9 cellular contexts compared by ENCODE assay signal in genomic region chr6:119346450-119346849, GRCh38.
DNase-seq lines count a peak whose midpoint lies in the region; ATAC-seq and TF ChIP-seq lines count a peak whose summit lies in the region.
"Had no signal": no experiment of that assay in that cellular context is flagged by ENCODE, and none has a peak within 500 bp of the region (broad histone marks: within the 10 kb centered on the region; RNA-seq: fewer than 3 reads in every experiment).

No MANE protein-coding gene starts in this region.

- peak overlapping the region in 7 of 11 experiments; percentile 7 to 100 (median 97); a peak in 10 of 22 replicates for H3K4me2 ChIP-seq in BLaER1 treated with 17β-estradiol and CSF1 and Interleukin-3, amounts not matched to agents 10 nM and 100 nM
- peak overlapping the region; percentile 89 for H3K4me2 ChIP-seq in Loucy (ENCODE audit: low read depth, low read length, poor library complexity, severe bottlenecking)

- TF ChIP-seq CTCF in Loucy (conservative IDR thresholded peaks at IDR 0.05; ENCODE audit: low read length) (no peak), neutrophil (IDR thresholded peaks at IDR 0.05) (no peak)

- peaks cover 16 to 27% (median 21%) of the 10 kb centered on the region in 10 experiments for H3K4me1 ChIP-seq in BLaER1 treated with 17β-estradiol and CSF1 and Interleukin-3, amounts not matched to agents 10 nM and 100 nM
- H3K4me1 ChIP-seq in Loucy (ENCODE audit: insufficient read depth, low read length, poor library complexity, severe bottlenecking) (peaks cover 63% of the 10 kb centered on the region), endocrine pancreas (ENCODE audit: control insufficient read depth, insufficient read depth, low read length) (peaks cover 26% of the 10 kb centered on the region), neutrophil (ENCODE audit: control insufficient read depth in 1 of 2, insufficient read depth in 1 of 2, low read depth in 1 of 2, low read length in 1 of 2) (peaks cover 28 to 34% of the 10 kb centered on the region in 2 experiments)

- H4K20me1 ChIP-seq in BLaER1 treated with 17β-estradiol and CSF1 and Interleukin-3, amounts not matched to agents 10 nM and 100 nM, result peaks cover 0 to 60% (median 24%) of the 10 kb centered on the region in 11 experiments; a peak in 14 of 22 replicates
- peaks cover 4% of the 10 kb centered on the region for H4K20me1 ChIP-seq in Loucy (ENCODE audit: insufficient read depth, low read length, poor library complexity, severe bottlenecking)

- H3K79me2 ChIP-seq in Loucy (ENCODE audit: insufficient read depth, low read length), result peaks cover 74% of the 10 kb centered on the region

- peaks cover 51 to 66% (median 57%) of the 10 kb centered on the region in 11 experiments for H3K27me3 ChIP-seq in BLaER1 treated with 17β-estradiol and CSF1 and Interleukin-3, amounts not matched to agents 10 nM and 100 nM
- no peaks in the 10 kb centered on the region for H3K27me3 ChIP-seq in Loucy (ENCODE audit: insufficient read depth, low read length, poor library complexity, severe bottlenecking)
- no peaks in the 10 kb centered on the region for H3K27me3 ChIP-seq in endocrine pancreas (ENCODE audit: control insufficient read depth, insufficient read depth, low read length)
- no peaks in the 10 kb centered on the region for H3K27me3 ChIP-seq in neutrophil

- no peak overlapping the region for H2AFZ ChIP-seq in Loucy (ENCODE audit: low read length)

- no peaks in the 10 kb centered on the region; a peak in 1 of 22 replicates for H3K36me3 ChIP-seq in BLaER1 treated with 17β-estradiol and CSF1 and Interleukin-3, amounts not matched to agents 10 nM and 100 nM
- H3K36me3 ChIP-seq in Loucy (ENCODE audit: insufficient read depth, low read length) (no peaks in the 10 kb centered on the region), endocrine pancreas (ENCODE audit: control insufficient read depth, insufficient read depth, low read length) (no peaks in the 10 kb centered on the region), neutrophil (no peaks in the 10 kb centered on the region)

- ATAC-seq in HG03439 (IDR thresholded peaks at IDR 0.05; ENCODE audit: unreplicated experiment) (no peak), HG02610 (IDR thresholded peaks at IDR 0.05; ENCODE audit: unreplicated experiment) (no peak)

- H3K9me2 ChIP-seq in Loucy (replicated peaks; ENCODE audit: low read depth, low read length), result no peaks in the 10 kb centered on the region

- no peak for DNase-seq in NCI-H2081 (lab: John Stamatoyannopoulos, UW)
- no peak for DNase-seq in NK-92 (lab: John Stamatoyannopoulos, UW; ENCODE audit: unreplicated experiment)
- DNase-seq: stimulated activated naive CD4-positive, alpha-beta T cell treated with Interleukin-2 at 50 U/mL for 16 hours had no signal

- no peaks in the 10 kb centered on the region for H3K9me3 ChIP-seq in BLaER1 treated with 17β-estradiol and CSF1 and Interleukin-3, amounts not matched to agents 10 nM and 100 nM (replicated peaks in 1 of 11)
- H3K9me3 ChIP-seq in Loucy (ENCODE audit: insufficient read depth, low read depth, low read length) (no peaks in the 10 kb centered on the region), endocrine pancreas (ENCODE audit: control insufficient read depth, low read length) (no peaks in the 10 kb centered on the region), neutrophil (no peaks in the 10 kb centered on the region)

- H3K4me3 ChIP-seq in BLaER1 treated with 17β-estradiol and CSF1 and Interleukin-3, amounts not matched to agents 10 nM and 100 nM, result peak overlapping the region in 1 of 10 experiments; percentile 82; a peak in 1 of 20 replicates
- peak overlapping the region; percentile 80 for H3K4me3 ChIP-seq in Loucy (ENCODE audit: low read length, poor library complexity, severe bottlenecking)
- peak overlapping the region; percentile 96 for H3K4me3 ChIP-seq in endocrine pancreas (ENCODE audit: control insufficient read depth, insufficient read depth, low read length)
- peak overlapping the region; percentile 88 to 89 for H3K4me3 ChIP-seq in neutrophil (ENCODE audit: low read depth in 1 of 2, low read length in 1 of 2)

- H3K27ac ChIP-seq in BLaER1 treated with 17β-estradiol and CSF1 and Interleukin-3, amounts not matched to agents 10 nM and 100 nM, result no peak overlapping the region
- no peak overlapping the region for H3K27ac ChIP-seq in neutrophil

- H3K9ac ChIP-seq in BLaER1 treated with 17β-estradiol and CSF1 and Interleukin-3, amounts not matched to agents 10 nM and 100 nM, result no peak overlapping the region
- H3K9ac ChIP-seq in Loucy (ENCODE audit: low read depth, low read length, poor library complexity, severe bottlenecking), result peak overlapping the region; percentile 78
- H3K9ac ChIP-seq in endocrine pancreas (ENCODE audit: control insufficient read depth, insufficient read depth, low read length), result peak overlapping the region; percentile 91

- H3F3A ChIP-seq in Loucy (ENCODE audit: low read depth), result no peaks in the 10 kb centered on the region

Comparison
In these comparisons a context has a peak if more than half of its experiments do, and no peak if none do; other contexts are left out.
1. H3K9ac ChIP-seq: peak in Loucy (single experiment) and endocrine pancreas (single experiment); none in BLaER1 treated with 17β-estradiol and CSF1 and Interleukin-3, amounts not matched to agents 10 nM and 100 nM (0 of 11).